ENCODE assay signal across 13 cellular contexts in the genomic region with DNA sequence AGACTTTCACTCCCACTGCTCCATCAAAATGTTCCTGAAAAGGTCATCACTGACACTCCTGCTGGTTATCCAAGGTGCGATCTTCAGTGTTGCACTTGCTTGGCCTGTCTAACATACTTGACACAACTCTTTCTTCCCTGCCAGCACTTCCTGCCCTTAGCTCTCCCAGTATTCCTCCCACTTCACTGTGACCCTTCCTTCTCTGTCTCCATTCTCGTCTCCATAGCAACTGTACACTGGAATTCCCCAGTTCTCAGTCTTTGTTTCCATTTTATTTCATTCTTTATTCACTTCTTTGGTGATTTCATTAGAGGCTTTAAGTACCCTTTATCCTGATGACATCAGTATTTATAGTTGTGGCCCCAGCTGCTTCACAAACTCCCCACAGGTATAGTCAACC.
"Had no signal": no experiment of that assay in that cellular context is flagged by ENCODE, and none has a peak within 500 bp of the region (broad histone marks: within the 10 kb centered on the region; RNA-seq: fewer than 3 reads in every experiment).

No MANE protein-coding gene starts in this region.

- H3K79me2 ChIP-seq: parathyroid adenoma had no signal

- H3K27me3 ChIP-seq: colonic mucosa, gastroesophageal sphincter, stomach had no signal

- H3K4me3 ChIP-seq: colonic mucosa, gastroesophageal sphincter, stomach, thoracic aorta had no signal

- H3K9ac ChIP-seq: parathyroid adenoma had no signal

- ATAC-seq: gastroesophageal sphincter, T-cell had no signal

- H3K27ac ChIP-seq: colonic mucosa, gastroesophageal sphincter, parathyroid adenoma, stomach, thoracic aorta had no signal

- H3K9me3 ChIP-seq: colonic mucosa, stomach had no signal

- FAIRE-seq: urothelium cell line had no signal

- H3K36me3 ChIP-seq: colonic mucosa, gastroesophageal sphincter, stomach, thoracic aorta had no signal

- DNase-seq: activated CD4-positive, alpha-beta memory T cell treated with anti-CD3 and anti-CD28 coated beads, Interleukin-2, amount 10 ng/mL, durations not matched to agents 7 days and 5 days; activated CD8-positive, alpha-beta memory T cell treated with anti-CD3 and anti-CD28 coated beads, Interleukin-2, amount 50 U/mL, for 48 hours; activated naive CD4-positive, alpha-beta T cell; aorta; colonic mucosa; hippocampal formation; stomach; T-cell; T1000 had no signal

- H2AFZ ChIP-seq: parathyroid adenoma had no signal

- H3K4me1 ChIP-seq: colonic mucosa, gastroesophageal sphincter, parathyroid adenoma, stomach had no signal
